14 cellular contexts compared by ENCODE assay signal in genomic region chr19:35559281-35559659, GRCh38. TPM values are rescaled to one million over a fixed set of nuclear protein-coding genes. Genes with fewer than 3 reads are reported as not detected.
DNase-seq lines count a peak whose midpoint lies in the region; ATAC-seq and TF ChIP-seq lines count a peak whose summit lies in the region.
"Had no signal": no experiment of that assay in that cellular context is flagged by ENCODE, and none has a peak within 500 bp of the region (broad histone marks: within the 10 kb centered on the region; RNA-seq: fewer than 3 reads in every experiment).

No MANE protein-coding gene starts in this region.

- no peak for ATAC-seq in stimulated activated naive CD8-positive, alpha-beta T cell treated with anti-CD3 and anti-CD28 coated beads, Interleukin-15, Interleukin-2, amounts not matched to agents 100 U/mL and 50 U/mL, for 24 hours
- peak; percentile 45 for ATAC-seq in HG02610 (IDR thresholded peaks at IDR 0.05; ENCODE audit: unreplicated experiment)
- ATAC-seq in lower lobe of right lung: no peak
- no peak for ATAC-seq in HG03196 (IDR thresholded peaks at IDR 0.05; ENCODE audit: unreplicated experiment)

- POLR2A ChIA-PET in OCI-LY7 (lab: Charles Lee): no interaction called here

- CTCF ChIA-PET in OCI-LY7 (lab: Charles Lee; ENCODE audit: unreplicated experiment): no interaction called here

- H3K4me3 Mint-ChIP-seq in stimulated activated naive CD8-positive, alpha-beta T cell treated with anti-CD3 and anti-CD28 coated beads, Interleukin-15, Interleukin-2, amounts not matched to agents 100 ng/mL and 50 ng/mL, for 24 hours: peak overlapping the region; percentile 15
- H3K4me3 Mint-ChIP-seq: dendritic cell treated with granulocyte-macrophage colony-stimulating factor and Interleukin-4, amounts not matched to agents 40 ng/mL and 50 ng/mL, for 4 days had no signal

- no peak overlapping the region for H2AFZ ChIP-seq in OCI-LY7 (ENCODE audit: low read length)

- H3K27ac Mint-ChIP-seq in stimulated activated naive CD8-positive, alpha-beta T cell treated with anti-CD3 and anti-CD28 coated beads, Interleukin-15, Interleukin-2, amounts not matched to agents 100 ng/mL and 50 ng/mL, for 24 hours: no peak overlapping the region
- H3K27ac Mint-ChIP-seq: dendritic cell treated with granulocyte-macrophage colony-stimulating factor and Interleukin-4, amounts not matched to agents 40 ng/mL and 50 ng/mL, for 4 days had no signal

- peaks cover 9% of the 10 kb centered on the region for H3K4me1 Mint-ChIP-seq in stimulated activated naive CD8-positive, alpha-beta T cell treated with anti-CD3 and anti-CD28 coated beads, Interleukin-15, Interleukin-2, amounts not matched to agents 100 ng/mL and 50 ng/mL, for 24 hours (ENCODE audit: low read depth)

- BruUV-seq in OCI-LY7 (replicated peaks; lab: Mats Ljungman, UMichigan): no TSS peak

- peaks cover 37% of the 10 kb centered on the region for H3K27me3 ChIP-seq in lower lobe of right lung (ENCODE audit: low read depth)

- H3K36me3 Mint-ChIP-seq in stimulated activated naive CD8-positive, alpha-beta T cell treated with anti-CD3 and anti-CD28 coated beads, Interleukin-15, Interleukin-2, amounts not matched to agents 100 ng/mL and 50 ng/mL, for 24 hours (ENCODE audit: low read depth): no peaks in the 10 kb centered on the region

- H3K4me1 ChIP-seq in OCI-LY7 (ENCODE audit: insufficient read depth, low read length, poor library complexity, severe bottlenecking) (peaks cover 18% of the 10 kb centered on the region), lower lobe of right lung (peaks cover 7% of the 10 kb centered on the region)

- H3K9me3 ChIP-seq in OCI-LY7 (ENCODE audit: low read length) (no peaks in the 10 kb centered on the region), lower lobe of right lung (no peaks in the 10 kb centered on the region)
- H3K9me3 ChIP-seq: BE2C had no signal

- no peaks in the 10 kb centered on the region for H4K20me1 ChIP-seq in OCI-LY7 (ENCODE audit: insufficient read depth, low read length)

- H3K27ac ChIP-seq in OCI-LY7 (ENCODE audit: low read depth, low read length, poor library complexity, severe bottlenecking): no peak overlapping the region
- H3K27ac ChIP-seq in lower lobe of right lung: no peak overlapping the region
- no peak overlapping the region for H3K27ac ChIP-seq in substantia nigra (ENCODE audit: low read depth, low read length, poor library complexity, severe bottlenecking)

- H3K36me3 ChIP-seq in OCI-LY7 (ENCODE audit: insufficient read depth, low read length): no peaks in the 10 kb centered on the region
- H3K36me3 ChIP-seq in lower lobe of right lung: no peaks in the 10 kb centered on the region
- H3K36me3 ChIP-seq: BE2C had no signal

- H3K79me2 ChIP-seq in OCI-LY7 (ENCODE audit: insufficient read depth, low read depth, low read length): no peaks in the 10 kb centered on the region

- intact Hi-C loops in OCI-LY7 (cut with micrococcal nuclease; ENCODE audit: unreplicated experiment) (loop anchor here (5.0 kb wide), 1 partner anchor 68 kb away; the partner anchor contains the start of gene RBM42), lower lobe of right lung (cut with DNase I) (no loop called here)

- H3K9me3 Mint-ChIP-seq in stimulated activated naive CD8-positive, alpha-beta T cell treated with anti-CD3 and anti-CD28 coated beads, Interleukin-15, Interleukin-2, amounts not matched to agents 100 ng/mL and 50 ng/mL, for 24 hours: no peaks in the 10 kb centered on the region
- H3K9me3 Mint-ChIP-seq: dendritic cell treated with granulocyte-macrophage colony-stimulating factor and Interleukin-4, amounts not matched to agents 40 ng/mL and 50 ng/mL, for 4 days had no signal

- H3K4me3 ChIP-seq in OCI-LY7 (ENCODE audit: low read depth, low read length, poor library complexity, severe bottlenecking): no peak overlapping the region
- H3K4me3 ChIP-seq in lower lobe of right lung: no peak overlapping the region

- no peaks in the 10 kb centered on the region for H3K9me2 ChIP-seq in OCI-LY7 (ENCODE audit: insufficient read depth, low read length)

- H3K27me3 Mint-ChIP-seq in stimulated activated naive CD8-positive, alpha-beta T cell treated with anti-CD3 and anti-CD28 coated beads, Interleukin-15, Interleukin-2, amounts not matched to agents 100 ng/mL and 50 ng/mL, for 24 hours: peaks cover 43% of the 10 kb centered on the region

- DNase-seq in stimulated activated naive CD8-positive, alpha-beta T cell treated with anti-CD3 and anti-CD28 coated beads, Interleukin-15, Interleukin-2, amounts not matched to agents 100 U/mL and 50 U/mL, for 24 hours: no peak
- DNase-seq in OCI-LY7 (ENCODE audit: low spot score) (peak; percentile 69), lower lobe of right lung (no peak), DMS79 (lab: John Stamatoyannopoulos, UW) (no peak), substantia nigra (lab: John Stamatoyannopoulos, UW) (no peak)
- DNase-seq: BE2C, NCI-H2029 treated with DMSO at 0.1 percent for 48 hours, OCI-M1, T-helper 9 cell had no signal

- no peak overlapping the region for H3K4me2 ChIP-seq in OCI-LY7 (ENCODE audit: low read length)

- TF ChIP-seq CTCF in OCI-LY7 (conservative IDR thresholded peaks at IDR 0.05; ENCODE audit: low read length) (no peak), lower lobe of right lung (IDR thresholded peaks at IDR 0.05) (no peak)

RNA-seq across cellular contexts. Expression of gene ATP4A, which starts 4.2 kb away (rescaled TPM):
- 0.15 and 0.92 TPM in 2 replicates for total RNA-seq in OCI-LY7 (2014; rRNA removed; shearing (Covaris generic))
- total RNA-seq in OCI-LY7 (2022): 0.33 and 0.36 TPM in 2 replicates
- not detected for total RNA-seq in lower lobe of right lung
- total RNA-seq: urinary bladder had no signal

RNA-seq across cellular contexts. Expression of gene TMEM147, which starts 13.8 kb away (rescaled TPM):
- total RNA-seq in OCI-LY7 (2014; rRNA removed; shearing (Covaris generic)): 83.2 and 85.8 TPM in 2 replicates
- 40.9 and 47.1 TPM in 2 replicates for total RNA-seq in OCI-LY7 (2022)
- total RNA-seq in lower lobe of right lung: 81.6 TPM

RNA-seq across cellular contexts. Expression of gene GAPDHS, which starts 26.0 kb away (rescaled TPM):
- not detected in 2 replicates for total RNA-seq in OCI-LY7 (2014; rRNA removed; shearing (Covaris generic))
- not detected in 2 replicates for total RNA-seq in OCI-LY7 (2022)
- not detected for total RNA-seq in lower lobe of right lung
- total RNA-seq: urinary bladder had no signal

RNA-seq across cellular contexts. Expression of gene PMIS2, which starts 26.7 kb away (rescaled TPM):
- total RNA-seq in OCI-LY7 (2014; rRNA removed; shearing (Covaris generic)): not detected in 2 replicates
- total RNA-seq in OCI-LY7 (2022): not detected in 2 replicates
- not detected for total RNA-seq in lower lobe of right lung
- total RNA-seq: urinary bladder had no signal

RNA-seq across cellular contexts. Expression of gene SBSN, which starts 31.2 kb away (rescaled TPM):
- total RNA-seq in OCI-LY7 (2014; rRNA removed; shearing (Covaris generic)): not detected in 2 replicates
- not detected in 2 replicates for total RNA-seq in OCI-LY7 (2022)
- not detected for total RNA-seq in lower lobe of right lung
- total RNA-seq: urinary bladder had no signal
